ENCODE assay signal across 2 cellular contexts in genomic region chr3:23920151-23920655, GRCh38.
TF ChIP-seq lines count a peak whose summit lies in the region.

No MANE protein-coding gene starts in this region.

TF ChIP-seq in GM23338, 12 proteins besides CTCF, POLR2A, EP300 and RAD21:
- no peak for TF ChIP-seq ZNF331 (CRISPR knock-in tag; IDR thresholded peaks at IDR 0.05; ENCODE audit: low read depth)
- TF ChIP-seq ZNF462 (CRISPR knock-in tag; IDR thresholded peaks at IDR 0.05): no peak
- no peak for TF ChIP-seq ETS1 (IDR thresholded peaks at IDR 0.05)
- peak; percentile 8 for TF ChIP-seq POLR2AphosphoS5 (IDR thresholded peaks at IDR 0.05; ENCODE audit: low read depth)
- no peak for TF ChIP-seq JUNB (IDR thresholded peaks at IDR 0.05; ENCODE audit: unreplicated experiment)
TF ChIP-seq in GM23338: peak in this region for 1.

TF ChIP-seq in WTC11, 78 proteins besides CTCF, POLR2A, EP300 and RAD21 (continues in another document):
- TF ChIP-seq ZNF281 (CRISPR knock-in tag; IDR thresholded peaks at IDR 0.05): no peak
- no peak for TF ChIP-seq TP53 (CRISPR knock-in tag; IDR thresholded peaks at IDR 0.05)
- no peak for TF ChIP-seq ZBTB43 (CRISPR knock-in tag; IDR thresholded peaks at IDR 0.05)
- TF ChIP-seq SMAD4 (CRISPR knock-in tag; IDR thresholded peaks at IDR 0.05): no peak
- TF ChIP-seq KAT7 (CRISPR knock-in tag; IDR thresholded peaks at IDR 0.05; ENCODE audit: borderline replicate concordance): no peak
- TF ChIP-seq ELF4 (CRISPR knock-in tag; IDR thresholded peaks at IDR 0.05; ENCODE audit: low read depth): no peak
- no peak for TF ChIP-seq IRF1 (CRISPR knock-in tag; IDR thresholded peaks at IDR 0.05)
- no peak for TF ChIP-seq ZNF396 (CRISPR knock-in tag; IDR thresholded peaks at IDR 0.05; ENCODE audit: borderline replicate concordance)
- TF ChIP-seq PRRX2 (CRISPR knock-in tag; IDR thresholded peaks at IDR 0.05): peak; percentile 83; the same call in 1 of the 2 replicates
- TF ChIP-seq FOXK1 (CRISPR knock-in tag; IDR thresholded peaks at IDR 0.05): no peak
- TF ChIP-seq CREM (CRISPR knock-in tag; IDR thresholded peaks at IDR 0.05): 0 out of 2 replicates have a peak, but pooled peaks have one; percentile 6
- no peak for TF ChIP-seq HMGA2 (CRISPR knock-in tag; IDR thresholded peaks at IDR 0.05)
- TF ChIP-seq ZMAT4 (CRISPR knock-in tag; IDR thresholded peaks at IDR 0.05): no peak
- no peak; the same call in 1 of the 2 replicates for TF ChIP-seq ZNF671 (CRISPR knock-in tag; IDR thresholded peaks at IDR 0.05)
- no peak for TF ChIP-seq ZNF138 (CRISPR knock-in tag; conservative IDR thresholded peaks at IDR 0.05)
- no peak for TF ChIP-seq FOXP1 (CRISPR knock-in tag; IDR thresholded peaks at IDR 0.05; ENCODE audit: borderline replicate concordance)
- no peak for TF ChIP-seq GABPB1 (CRISPR knock-in tag; IDR thresholded peaks at IDR 0.05)
- TF ChIP-seq MYBL2 (CRISPR knock-in tag; IDR thresholded peaks at IDR 0.05): no peak
- no peak for TF ChIP-seq TEAD4 (CRISPR knock-in tag; IDR thresholded peaks at IDR 0.05)
- no peak for TF ChIP-seq ZNF263 (CRISPR knock-in tag; IDR thresholded peaks at IDR 0.05; ENCODE audit: low read depth)
- TF ChIP-seq ATF6 (CRISPR knock-in tag; IDR thresholded peaks at IDR 0.05): no peak
- no peak for TF ChIP-seq ZNF219 (CRISPR knock-in tag; IDR thresholded peaks at IDR 0.05; ENCODE audit: borderline replicate concordance)
- TF ChIP-seq NR1H2 (CRISPR knock-in tag; IDR thresholded peaks at IDR 0.05): no peak
- no peak for TF ChIP-seq CBFB (CRISPR knock-in tag; IDR thresholded peaks at IDR 0.05; ENCODE audit: low read depth)
- no peak for TF ChIP-seq NR2C2 (CRISPR knock-in tag; IDR thresholded peaks at IDR 0.05)
- TF ChIP-seq JUN (CRISPR knock-in tag; IDR thresholded peaks at IDR 0.05): no peak
- TF ChIP-seq MXD4 (CRISPR knock-in tag; IDR thresholded peaks at IDR 0.05; ENCODE audit: borderline replicate concordance): no peak
- TF ChIP-seq E2F5 (CRISPR knock-in tag; IDR thresholded peaks at IDR 0.05): no peak
- TF ChIP-seq ZNF532 (CRISPR knock-in tag; IDR thresholded peaks at IDR 0.05; ENCODE audit: borderline replicate concordance): 0 out of 2 replicates have a peak, but pooled peaks have one; percentile 82
- no peak; the same call in none of the 2 replicates for TF ChIP-seq ZNF425 (CRISPR knock-in tag; conservative IDR thresholded peaks at IDR 0.05)
- TF ChIP-seq MAX (CRISPR knock-in tag; IDR thresholded peaks at IDR 0.05): no peak
- no peak for TF ChIP-seq ZNF232 (CRISPR knock-in tag; IDR thresholded peaks at IDR 0.05)
- TF ChIP-seq GTF2I (CRISPR knock-in tag; conservative IDR thresholded peaks at IDR 0.05): no peak
- no peak for TF ChIP-seq FOXJ3 (CRISPR knock-in tag; IDR thresholded peaks at IDR 0.05; ENCODE audit: borderline replicate concordance)
- TF ChIP-seq HMGXB4 (CRISPR knock-in tag; IDR thresholded peaks at IDR 0.05): no peak
- TF ChIP-seq ESRRA (CRISPR knock-in tag; IDR thresholded peaks at IDR 0.05; ENCODE audit: borderline replicate concordance): no peak
- TF ChIP-seq CREB1 (CRISPR knock-in tag; IDR thresholded peaks at IDR 0.05): no peak
- TF ChIP-seq ZNF416 (CRISPR knock-in tag; IDR thresholded peaks at IDR 0.05): peak; percentile 21
- no peak for TF ChIP-seq ATF3 (CRISPR knock-in tag; conservative IDR thresholded peaks at IDR 0.05)
- TF ChIP-seq RORB (CRISPR knock-in tag; IDR thresholded peaks at IDR 0.05): no peak
